In genomic region chr17:29617125-29617480, GRCh38 we compare ENCODE assay signal across 1 cellular context.
TF ChIP-seq lines count a peak whose summit lies in the region.

No MANE protein-coding gene starts in this region.

TF ChIP-seq in H1, 55 proteins besides CTCF, POLR2A, EP300 and RAD21:
- TF ChIP-seq BACH1 (IDR thresholded peaks at IDR 0.05; ENCODE audit: low read length), result 0 out of 2 replicates have a peak, but pooled peaks have one; percentile 38
- 0 out of 2 replicates have a peak, but pooled peaks have one; percentile 39 for TF ChIP-seq RXRA (IDR thresholded peaks at IDR 0.05; ENCODE audit: insufficient read depth, low read depth, low read length)
- TF ChIP-seq NRF1 (IDR thresholded peaks at IDR 0.05; ENCODE audit: low read depth, low read length), result peak; percentile 34
- TF ChIP-seq CREB1 (IDR thresholded peaks at IDR 0.05), result peak; percentile 81
- peak; percentile 37 for TF ChIP-seq NANOG (IDR thresholded peaks at IDR 0.05; ENCODE audit: insufficient read depth, low read depth, low read length, poor library complexity, severe bottlenecking)
- TF ChIP-seq RNF2 (IDR thresholded peaks at IDR 0.05; ENCODE audit: borderline replicate concordance, low read depth, low read length, missing control alignments, poor library complexity, severe bottlenecking), result no peak
- 0 out of 4 replicates have a peak, but pooled peaks of 1 of the 2 experiments have one; percentile 50 for TF ChIP-seq SIN3A (conservative IDR thresholded peaks at IDR 0.05 in 1 of 2, IDR thresholded peaks at IDR 0.05 in 1 of 2; ENCODE audit: low read depth in 1 of 2, low read length in 2 of 2)
- TF ChIP-seq JUND (IDR thresholded peaks at IDR 0.05; ENCODE audit: low read length), result 0 out of 2 replicates have a peak, but pooled peaks have one; percentile 5
- no peak for TF ChIP-seq TEAD4 (IDR thresholded peaks at IDR 0.05; ENCODE audit: low read depth, low read length)
- peak; percentile 85 for TF ChIP-seq MAX (IDR thresholded peaks at IDR 0.05)
- TF ChIP-seq HDAC2 (IDR thresholded peaks at IDR 0.05; ENCODE audit: borderline replicate concordance in 1 of 2, low read depth in 2 of 2, low read length in 2 of 2), result peak; percentile 69 to 91; a peak in 3 of 4 replicates
TF ChIP-seq in H1: peak in this region for 9.
